In genomic region chr5:175967471-175968372, GRCh38 we compare ENCODE assay signal across 8 cellular contexts. TPM values are rescaled to one million over a fixed set of nuclear protein-coding genes. Genes with fewer than 3 reads are reported as not detected.
DNase-seq lines count a peak whose midpoint lies in the region; ATAC-seq and TF ChIP-seq lines count a peak whose summit lies in the region.
"Not testable (repeated sequence)": the region's sequence is repeated elsewhere in the genome, so short reads cannot be mapped to it uniquely, and the experiment has no call there.

Gene THOC3, minus strand, starts transcription at chr5:175968315. Its CDS starts 107 bp downstream, at chr5:175968208.

- WGBS in esophagus squamous epithelium, 2 donors: 1% methylated on average over 18 of the region's 67 CpGs; no CpG with 5 or more reads in 1 of the 2 donors

- peak within 1 kb of the TSS; percentile 54 to 80 (median 64) for H3K4me3 ChIP-seq in esophagus squamous epithelium

- H3K27me3 ChIP-seq in esophagus squamous epithelium: not testable (repeated sequence)

- not testable (repeated sequence) for TF ChIP-seq CTCF in AG09319 (IDR thresholded peaks at IDR 0.05; ENCODE audit: low read depth, low read length); esophagus squamous epithelium (IDR thresholded peaks at IDR 0.05)

- peak; percentile 69 for TF ChIP-seq POLR2A in Raji (IDR thresholded peaks at IDR 0.05; ENCODE audit: insufficient read depth, low read depth, low read length)
- TF ChIP-seq POLR2A in esophagus squamous epithelium (IDR thresholded peaks at IDR 0.05): not testable (repeated sequence)

- intact Hi-C loops in esophagus squamous epithelium (cut with DNase I): not testable (repeated sequence)

- not testable (repeated sequence) for H3K4me1 ChIP-seq in esophagus squamous epithelium

- ATAC-seq in GM19324 (IDR thresholded peaks at IDR 0.05; ENCODE audit: low FRiP score, unreplicated experiment): peak; percentile 100
- ATAC-seq in HG03103 (IDR thresholded peaks at IDR 0.05; ENCODE audit: low read depth, unreplicated experiment): peak; percentile 98

- not testable (repeated sequence) for H3K9me3 ChIP-seq in esophagus squamous epithelium

- not testable (repeated sequence) for H3K36me3 ChIP-seq in esophagus squamous epithelium

- H3K27ac ChIP-seq in esophagus squamous epithelium: peak within 1 kb of the TSS; percentile 50 to 83 (median 74)

- DNase-seq in AG09319 (ENCODE audit: extremely low read depth, low read depth) (peak; percentile 41), middle frontal gyrus (ENCODE audit: extremely low spot score, low spot score) (peak; percentile 58)
- DNase-seq in activated effector memory CD4-positive, alpha-beta T cell treated with Interleukin-2 at 50 U/mL for 16 hours: peak; percentile 79
- not testable (repeated sequence) for DNase-seq in esophagus squamous epithelium (lab: John Stamatoyannopoulos, UW)
- DNase-seq in stimulated activated CD4-positive, alpha-beta T cell treated with anti-CD3 and anti-CD28 coated beads, Interleukin-4, amount 100 ng/mL, for 1 hour: peak; percentile 71

RNA-seq across cellular contexts. Expression of gene THOC3, which starts in this region (rescaled TPM):
- total RNA-seq in esophagus squamous epithelium: 100 to 1,000 TPM; 105 to 201 (median 127) TPM
